In genomic region chr3:56411147-56411546, GRCh38 we compare ENCODE assay signal across 5 cellular contexts.
"Had no signal": no experiment of that assay in that cellular context is flagged by ENCODE, and none has a peak within 500 bp of the region (broad histone marks: within the 10 kb centered on the region; RNA-seq: fewer than 3 reads in every experiment).

No MANE protein-coding gene starts in this region.

- DNase-seq: GM23248, GOT3, H9, HCEC 1CT, HFFc6 had no signal
